13 cellular contexts compared by ENCODE assay signal in the genomic region with DNA sequence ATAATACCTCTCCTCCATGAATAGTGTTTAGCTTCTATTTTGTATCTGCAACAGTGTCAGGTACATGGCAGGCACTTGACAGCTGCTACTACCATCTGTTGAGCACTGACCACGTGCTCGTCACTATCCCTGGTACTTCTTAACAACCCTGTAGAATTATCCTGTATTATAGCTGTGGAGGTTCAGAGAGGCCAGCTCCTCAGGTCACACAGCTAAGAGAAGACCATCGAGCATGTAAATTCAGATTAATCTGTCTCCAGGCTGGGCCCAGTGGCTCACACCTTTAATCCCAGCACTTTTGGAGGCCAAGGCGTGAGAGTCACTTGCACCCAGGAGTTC. TPM values are rescaled to one million over a fixed set of nuclear protein-coding genes. Genes with fewer than 3 reads are reported as not detected.
DNase-seq lines count a peak whose midpoint lies in the region; ATAC-seq and TF ChIP-seq lines count a peak whose summit lies in the region.
"Had no signal": no experiment of that assay in that cellular context is flagged by ENCODE, and none has a peak within 500 bp of the region (broad histone marks: within the 10 kb centered on the region; RNA-seq: fewer than 3 reads in every experiment).

No MANE protein-coding gene starts in this region.

- H3K9me3 ChIP-seq in SJCRH30 (replicated peaks) = no peaks in the 10 kb centered on the region
- H3K9me3 ChIP-seq in left lung = no peaks in the 10 kb centered on the region
- H3K9me3 ChIP-seq in CD8-positive, alpha-beta memory T cell (ENCODE audit: low read length) = no peaks in the 10 kb centered on the region
- H3K9me3 ChIP-seq: right lobe of liver had no signal

- no peaks in the 10 kb centered on the region for H3K27me3 ChIP-seq in SJCRH30
- no peaks in the 10 kb centered on the region for H3K27me3 ChIP-seq in left lung
- no peaks in the 10 kb centered on the region for H3K27me3 ChIP-seq in CD8-positive, alpha-beta memory T cell (ENCODE audit: insufficient read depth, low read length, poor library complexity, severe bottlenecking)
- H3K27me3 ChIP-seq: right lobe of liver had no signal

- H3K4me3 Mint-ChIP-seq in stimulated activated effector memory CD8-positive, alpha-beta T cell treated with anti-CD3 and anti-CD28 coated beads, Interleukin-12 subunit alpha, Interleukin-12 subunit beta, amount 100 ng/mL, for 72 hours = no peak overlapping the region
- no peak overlapping the region for H3K4me3 Mint-ChIP-seq in CD8-positive, alpha-beta memory T cell
- H3K4me3 Mint-ChIP-seq: activated T-cell treated with anti-CD3 and anti-CD28 coated beads, Interleukin-2, amount 50 U/mL, for 4 hours; stimulated activated naive B cell treated with anti-CD40 and anti-IgM and Interleukin-4, amounts not matched to agents 10 μg/mL and 1 μg/mL and 100 μg/mL, for 72 hours had no signal

- TF ChIP-seq CTCF in left lung (IDR thresholded peaks at IDR 0.05) = no peak

- peaks cover 6% of the 10 kb centered on the region for H3K4me1 Mint-ChIP-seq in stimulated activated effector memory CD8-positive, alpha-beta T cell treated with anti-CD3 and anti-CD28 coated beads, Interleukin-12 subunit alpha, Interleukin-12 subunit beta, amount 100 ng/mL, for 72 hours
- no peaks in the 10 kb centered on the region for H3K4me1 Mint-ChIP-seq in CD8-positive, alpha-beta memory T cell

- DNase-seq in NCI-H1694 (lab: John Stamatoyannopoulos, UW) (peak; percentile 93), SJCRH30 (peak in 1 of 2 experiments; percentile 43), left lung (no peak), NCI-H1436 treated with DMSO at 0.1 percent for 48 hours (lab: John Stamatoyannopoulos, UW) (no peak), GM19240 (ENCODE audit: insufficient read length, low spot score) (no peak), RPMI8226 (no peak)
- DNase-seq in stimulated activated effector memory CD8-positive, alpha-beta T cell treated with anti-CD3 and anti-CD28 coated beads, Interleukin-12 subunit alpha, Interleukin-12 subunit beta, amount 100 ng/mL, for 72 hours (ENCODE audit: low spot score in 2 of 2) = no peak
- no peak for DNase-seq in CD8-positive, alpha-beta memory T cell
- DNase-seq: activated T-cell treated with anti-CD3 and anti-CD28 coated beads, Interleukin-2, amount 50 U/mL, for 4 hours; stimulated activated naive B cell treated with anti-CD40 and anti-IgM and Interleukin-4, amounts not matched to agents 10 μg/mL and 1 μg/mL and 100 μg/mL, for 72 hours; T-helper 1 cell had no signal

- no peak for ATAC-seq in left lung
- ATAC-seq in stimulated activated effector memory CD8-positive, alpha-beta T cell treated with anti-CD3 and anti-CD28 coated beads, Interleukin-12 subunit alpha, Interleukin-12 subunit beta, amount 100 ng/mL, for 72 hours = no peak
- ATAC-seq: activated T-cell treated with anti-CD3 and anti-CD28 coated beads, Interleukin-2, amount 50 U/mL, for 4 hours; stimulated activated naive B cell treated with anti-CD40 and anti-IgM and Interleukin-4, amounts not matched to agents 10 μg/mL and 1 μg/mL and 100 μg/mL, for 72 hours had no signal

- H3K36me3 ChIP-seq in SJCRH30 = peaks cover 34% of the 10 kb centered on the region
- peaks cover 0 to 53% of the 10 kb centered on the region in 2 donors for H3K36me3 ChIP-seq in left lung
- H3K36me3 ChIP-seq in CD8-positive, alpha-beta memory T cell (ENCODE audit: insufficient read depth, low read length) = peaks cover 11% of the 10 kb centered on the region

- intact Hi-C loops in left lung (cut with DNase I) = no loop called here

- H3K4me3 ChIP-seq in SJCRH30 = no peak overlapping the region
- H3K4me3 ChIP-seq in left lung = no peak overlapping the region
- no peak overlapping the region for H3K4me3 ChIP-seq in CD8-positive, alpha-beta memory T cell (ENCODE audit: low read length)
- H3K4me3 ChIP-seq: PC-9, right lobe of liver had no signal

- POLR2A ChIA-PET in CD8-positive, alpha-beta memory T cell (lab: Charles Lee) = no interaction called here

- no peaks in the 10 kb centered on the region for H3K27me3 Mint-ChIP-seq in CD8-positive, alpha-beta memory T cell
- H3K27me3 Mint-ChIP-seq: stimulated activated naive B cell treated with anti-CD40 and anti-IgM and Interleukin-4, amounts not matched to agents 10 μg/mL and 1 μg/mL and 100 μg/mL, for 72 hours had no signal

- CTCF ChIA-PET in CD8-positive, alpha-beta memory T cell (lab: Charles Lee) = interaction anchor here (0.8 to 1.1 kb wide), 2 partner anchors 8 to 83 kb away, joined by 3 to 4 read pairs; no protein-coding TSS in a partner anchor

- peaks cover 22% of the 10 kb centered on the region for H3K4me1 ChIP-seq in SJCRH30
- H3K4me1 ChIP-seq in left lung = peaks cover 24 to 62% of the 10 kb centered on the region in 2 donors
- no peaks in the 10 kb centered on the region for H3K4me1 ChIP-seq in CD8-positive, alpha-beta memory T cell (ENCODE audit: insufficient read depth, low read length)

- H3K9me3 Mint-ChIP-seq in stimulated activated effector memory CD8-positive, alpha-beta T cell treated with anti-CD3 and anti-CD28 coated beads, Interleukin-12 subunit alpha, Interleukin-12 subunit beta, amount 100 ng/mL, for 72 hours = no peaks in the 10 kb centered on the region
- H3K9me3 Mint-ChIP-seq in CD8-positive, alpha-beta memory T cell = no peaks in the 10 kb centered on the region
- H3K9me3 Mint-ChIP-seq: activated T-cell treated with anti-CD3 and anti-CD28 coated beads, Interleukin-2, amount 50 U/mL, for 4 hours; stimulated activated naive B cell treated with anti-CD40 and anti-IgM and Interleukin-4, amounts not matched to agents 10 μg/mL and 1 μg/mL and 100 μg/mL, for 72 hours had no signal

- H3K36me3 Mint-ChIP-seq in stimulated activated effector memory CD8-positive, alpha-beta T cell treated with anti-CD3 and anti-CD28 coated beads, Interleukin-12 subunit alpha, Interleukin-12 subunit beta, amount 100 ng/mL, for 72 hours = peaks cover 48% of the 10 kb centered on the region
- H3K36me3 Mint-ChIP-seq in CD8-positive, alpha-beta memory T cell = peaks cover 6 to 33% (median 12%) of the 10 kb centered on the region in 3 donors

- H3K27ac Mint-ChIP-seq in stimulated activated effector memory CD8-positive, alpha-beta T cell treated with anti-CD3 and anti-CD28 coated beads, Interleukin-12 subunit alpha, Interleukin-12 subunit beta, amount 100 ng/mL, for 72 hours = peak overlapping the region; percentile 71
- peak overlapping the region in 1 of 8 donors; percentile 42 for H3K27ac Mint-ChIP-seq in CD8-positive, alpha-beta memory T cell

- H3K27ac ChIP-seq in SJCRH30 (peak overlapping the region; percentile 22), left lung (peak overlapping the region; percentile 31 to 67)
- no peak overlapping the region for H3K27ac ChIP-seq in CD8-positive, alpha-beta memory T cell (ENCODE audit: low read depth, low read length)
- H3K27ac ChIP-seq: PC-9, right lobe of liver had no signal

RNA-seq across cellular contexts. Expression of gene WSB1, which starts 26.3 kb away (rescaled TPM):
- 118 and 160 TPM in 2 replicates for total RNA-seq in SJCRH30 (2014; rRNA removed; shearing (Covaris generic))
- total RNA-seq in left lung = 100 to 1,000 TPM; 264 to 294 TPM
- 10 to 100 TPM; 71.0 to 72.5 TPM for total RNA-seq in CD8-positive, alpha-beta memory T cell
- polyA plus RNA-seq in CD8-positive, alpha-beta memory T cell = 187 TPM
